In genomic region chr14:75392686-75393641, GRCh38 we compare ENCODE assay signal across 26 cellular contexts.
"Had no signal": no experiment of that assay in that cellular context is flagged by ENCODE, and none has a peak within 500 bp of the region (broad histone marks: within the 10 kb centered on the region; RNA-seq: fewer than 3 reads in every experiment).

No MANE protein-coding gene starts in this region.

- H3K36me3 Mint-ChIP-seq: activated naive CD4-positive, alpha-beta T cell treated with anti-CD3 and anti-CD28 coated beads, Interleukin-2, amount 10 ng/mL, durations not matched to agents 7 days and 5 days; activated naive CD8-positive, alpha-beta T cell treated with anti-CD3 and anti-CD28 coated beads for 36 hours had no signal

- H3K27ac ChIP-seq: KMS-11 had no signal

- H3K9me3 Mint-ChIP-seq: activated CD8-positive, alpha-beta T cell treated with anti-CD3 and anti-CD28 coated beads for 36 hours; activated naive CD4-positive, alpha-beta T cell treated with anti-CD3 and anti-CD28 coated beads, Interleukin-2, amount 10 ng/mL, durations not matched to agents 7 days and 5 days; activated naive CD8-positive, alpha-beta T cell treated with anti-CD3 and anti-CD28 coated beads for 36 hours; activated T-cell treated with anti-CD3 and anti-CD28 coated beads, Interleukin-2, amount 50 U/mL, for 72 hours; activated T-helper 2 cell treated with anti-CD3 and anti-CD28 coated beads, Interferon-gamma antibody, Interleukin-2, Interleukin-4, amounts not matched to agents 10 μg/mL and 5 μg/mL and 100 μg/mL, durations not matched to agents 14 hours and 24 hours and 36 hours; IgD-negative memory B cell had no signal

- H3K27me3 Mint-ChIP-seq: activated CD4-positive, alpha-beta T cell treated with anti-CD3 and anti-CD28 coated beads for 36 hours; activated CD8-positive, alpha-beta T cell treated with anti-CD3 and anti-CD28 coated beads for 36 hours; activated naive CD8-positive, alpha-beta T cell treated with anti-CD3 and anti-CD28 coated beads for 36 hours had no signal

- ATAC-seq: activated CD4-positive, alpha-beta T cell treated with anti-CD3 and anti-CD28 coated beads for 36 hours; activated CD8-positive, alpha-beta T cell treated with anti-CD3 and anti-CD28 coated beads for 36 hours; activated T-cell treated with anti-CD3 and anti-CD28 coated beads, Interleukin-2, amount 50 U/mL, for 72 hours; Panc1; T-helper 17 cell had no signal

- H3K4me3 Mint-ChIP-seq: activated CD4-positive, alpha-beta T cell treated with anti-CD3 and anti-CD28 coated beads for 36 hours; activated CD8-positive, alpha-beta T cell treated with anti-CD3 and anti-CD28 coated beads for 36 hours; activated naive CD4-positive, alpha-beta T cell treated with anti-CD3 and anti-CD28 coated beads, Interleukin-2, amount 10 ng/mL, durations not matched to agents 7 days and 5 days; activated naive CD8-positive, alpha-beta T cell treated with anti-CD3 and anti-CD28 coated beads for 36 hours; activated T-cell treated with anti-CD3 and anti-CD28 coated beads, Interleukin-2, amount 50 U/mL, for 72 hours; IgD-negative memory B cell; T-helper 17 cell had no signal

- H3K4me1 Mint-ChIP-seq: activated CD4-positive, alpha-beta T cell treated with anti-CD3 and anti-CD28 coated beads for 36 hours; activated naive CD4-positive, alpha-beta T cell treated with anti-CD3 and anti-CD28 coated beads, Interleukin-2, amount 10 ng/mL, durations not matched to agents 7 days and 5 days; activated naive CD8-positive, alpha-beta T cell treated with anti-CD3 and anti-CD28 coated beads for 36 hours; IgD-negative memory B cell had no signal

- H3K27ac Mint-ChIP-seq: activated CD4-positive, alpha-beta T cell treated with anti-CD3 and anti-CD28 coated beads for 36 hours; activated CD8-positive, alpha-beta T cell treated with anti-CD3 and anti-CD28 coated beads for 36 hours; activated naive CD4-positive, alpha-beta T cell treated with anti-CD3 and anti-CD28 coated beads, Interleukin-2, amount 10 ng/mL, durations not matched to agents 7 days and 5 days; activated naive CD8-positive, alpha-beta T cell treated with anti-CD3 and anti-CD28 coated beads for 36 hours; activated T-cell treated with anti-CD3 and anti-CD28 coated beads, Interleukin-2, amount 50 U/mL, for 72 hours; activated T-helper 2 cell treated with anti-CD3 and anti-CD28 coated beads, Interferon-gamma antibody, Interleukin-2, Interleukin-4, amounts not matched to agents 10 μg/mL and 5 μg/mL and 100 μg/mL, durations not matched to agents 14 hours and 24 hours and 36 hours; IgD-negative memory B cell; T-helper 17 cell had no signal

- DNase-seq: activated CD4-positive, alpha-beta T cell treated with anti-CD3 and anti-CD28 coated beads for 36 hours; activated CD4-positive, alpha-beta T cell treated with anti-CD3 and anti-CD28 coated beads, Interleukin-2, amount 50 U/mL, for 1 hour; activated CD8-positive, alpha-beta memory T cell treated with anti-CD3 and anti-CD28 coated beads, Interleukin-2, amount 50 U/mL, for 4 hours; activated CD8-positive, alpha-beta T cell treated with anti-CD3 and anti-CD28 coated beads for 36 hours; activated gamma-delta T cell treated with Interleukin-2 at 50 U/mL for 16 hours; activated naive CD4-positive, alpha-beta T cell treated with anti-CD3 and anti-CD28 coated beads, Interleukin-2, amount 10 ng/mL, durations not matched to agents 7 days and 5 days; activated naive CD8-positive, alpha-beta T cell treated with anti-CD3 and anti-CD28 coated beads for 36 hours; activated T-cell treated with anti-CD3 and anti-CD28 coated beads, Interleukin-2, amount 50 U/mL, for 72 hours; cerebellar nuclear complex; NCI-H1092; NCI-H1436; NCI-H1694 treated with DMSO at 0.1 percent for 48 hours; NCI-H2029 treated with DMSO at 0.1 percent for 48 hours; NCI-H2227 treated with DMSO at 0.1 percent for 48 hours; NCI-H446 treated with DMSO at 0.1 percent for 48 hours; NCI-H524 treated with DMSO at 0.1 percent for 48 hours; NCI-H774; NK-92 treated with Interleukin-12 subunit alpha and Interleukin-12 subunit beta, amount 100 ng/mL, for 24 hours; OCI-M1; SHP77 treated with DMSO at 0.1 percent for 48 hours; T-helper 17 cell; T-helper 9 cell had no signal
